Comparison of ENCODE assay signal across 21 cellular contexts in the genomic region with DNA sequence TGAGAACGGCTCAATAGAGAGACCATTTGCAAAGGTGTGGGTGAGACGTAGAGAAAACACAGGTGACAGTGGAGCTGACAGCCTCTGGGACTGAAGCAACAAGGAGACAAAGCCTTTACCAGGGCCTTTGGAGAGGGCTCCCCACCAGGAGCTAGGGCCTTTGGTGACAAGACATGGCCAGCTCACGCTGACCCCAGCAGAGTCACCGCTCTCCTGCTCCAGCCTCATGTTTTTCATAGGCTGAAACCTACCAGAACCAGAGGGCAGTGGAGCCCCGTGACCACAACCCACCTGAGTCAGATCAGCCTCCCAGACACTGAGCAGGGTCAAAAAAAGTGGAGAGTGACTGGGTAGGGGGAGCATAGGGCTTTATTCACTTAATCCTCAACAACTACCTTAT.
DNase-seq lines count a peak whose midpoint lies in the region; ATAC-seq and TF ChIP-seq lines count a peak whose summit lies in the region.
"Had no signal": no experiment of that assay in that cellular context is flagged by ENCODE, and none has a peak within 500 bp of the region (broad histone marks: within the 10 kb centered on the region; RNA-seq: fewer than 3 reads in every experiment).

No MANE protein-coding gene starts in this region.

- H3K36me3 Mint-ChIP-seq in natural killer cell treated with Interleukin-12 subunit alpha and Interleukin-12 subunit beta and Interleukin-15 and Interleukin-18, amount 100 ng/mL, for 72 hours, result no peaks in the 10 kb centered on the region
- no peaks in the 10 kb centered on the region for H3K36me3 Mint-ChIP-seq in natural killer cell
- H3K36me3 Mint-ChIP-seq in stimulated activated naive CD8-positive, alpha-beta T cell treated with anti-CD3 and anti-CD28 coated beads, Interleukin-15, Interleukin-2, amounts not matched to agents 100 ng/mL and 50 ng/mL, for 24 hours (ENCODE audit: low read depth), result no peaks in the 10 kb centered on the region

- intact Hi-C loops in natural killer cell (cut with micrococcal nuclease), result no loop called here
- intact Hi-C loops in dorsolateral prefrontal cortex (cut with DNase I), result no loop called here

- H3K27ac Mint-ChIP-seq in natural killer cell treated with Interleukin-12 subunit alpha and Interleukin-12 subunit beta and Interleukin-15 and Interleukin-18, amount 100 ng/mL, for 72 hours, result no peak overlapping the region
- H3K27ac Mint-ChIP-seq in natural killer cell, result no peak overlapping the region
- H3K27ac Mint-ChIP-seq in stimulated activated naive CD8-positive, alpha-beta T cell treated with anti-CD3 and anti-CD28 coated beads, Interleukin-15, Interleukin-2, amounts not matched to agents 100 ng/mL and 50 ng/mL, for 24 hours, result peak overlapping the region; percentile 85
- H3K27ac Mint-ChIP-seq: WTC11 had no signal

- no peak for DNase-seq in natural killer cell treated with Interleukin-12 subunit alpha and Interleukin-12 subunit beta and Interleukin-15 and Interleukin-18, amount 100 ng/mL, for 72 hours (ENCODE audit: low spot score)
- no peak for DNase-seq in natural killer cell
- peak; percentile 61 to 64 for DNase-seq in activated T-cell treated with anti-CD3 and anti-CD28 coated beads, Interleukin-2, amount 50 U/mL, for 48 hours
- no peak for DNase-seq in NCI-H2081 (lab: John Stamatoyannopoulos, UW)
- no peak for DNase-seq in dorsolateral prefrontal cortex
- DNase-seq in UCSD-AML1 (lab: John Stamatoyannopoulos, UW; ENCODE audit: unreplicated experiment), result no peak
- DNase-seq: CD8-positive, alpha-beta memory T cell; DMS79 treated with DMSO at 0.1 percent for 48 hours; GOT3; IMR-90; mucosa of descending colon; NCI-H1436 treated with DMSO at 0.1 percent for 48 hours; NCI-H2171 treated with DMSO at 0.1 percent for 48 hours; NCI-H69; SHP77 treated with DMSO at 0.1 percent for 48 hours; stimulated activated naive CD4-positive, alpha-beta T cell had no signal

- ATAC-seq in natural killer cell treated with Interleukin-12 subunit alpha and Interleukin-12 subunit beta and Interleukin-15 and Interleukin-18, amount 100 ng/mL, for 72 hours, result peak; percentile 25 to 42
- ATAC-seq in natural killer cell (no peak), HG02623 (IDR thresholded peaks at IDR 0.05; ENCODE audit: unreplicated experiment) (peak; percentile 39)
- ATAC-seq: mucosa of descending colon, WTC11 had no signal

- no peak overlapping the region for H3K4me3 ChIP-seq in dorsolateral prefrontal cortex
- H3K4me3 ChIP-seq: cardiac muscle cell, mucosa of descending colon, tibial nerve had no signal

- peaks cover 9 to 14% of the 10 kb centered on the region in 2 donors for H3K4me1 Mint-ChIP-seq in natural killer cell treated with Interleukin-12 subunit alpha and Interleukin-12 subunit beta and Interleukin-15 and Interleukin-18, amount 100 ng/mL, for 72 hours (ENCODE audit: low read depth in 2 of 2)
- peaks cover 4 to 5% of the 10 kb centered on the region in 2 donors for H3K4me1 Mint-ChIP-seq in natural killer cell
- H3K4me1 Mint-ChIP-seq in stimulated activated naive CD8-positive, alpha-beta T cell treated with anti-CD3 and anti-CD28 coated beads, Interleukin-15, Interleukin-2, amounts not matched to agents 100 ng/mL and 50 ng/mL, for 24 hours (ENCODE audit: low read depth), result peaks cover 62% of the 10 kb centered on the region

- no peak overlapping the region for H3K27ac ChIP-seq in dorsolateral prefrontal cortex
- H3K27ac ChIP-seq: cardiac muscle cell, tibial nerve had no signal

- no peaks in the 10 kb centered on the region for H3K9me3 Mint-ChIP-seq in natural killer cell treated with Interleukin-12 subunit alpha and Interleukin-12 subunit beta and Interleukin-15 and Interleukin-18, amount 100 ng/mL, for 72 hours
- no peaks in the 10 kb centered on the region for H3K9me3 Mint-ChIP-seq in natural killer cell
- H3K9me3 Mint-ChIP-seq in stimulated activated naive CD8-positive, alpha-beta T cell treated with anti-CD3 and anti-CD28 coated beads, Interleukin-15, Interleukin-2, amounts not matched to agents 100 ng/mL and 50 ng/mL, for 24 hours, result no peaks in the 10 kb centered on the region

- peak overlapping the region; percentile 47 for H3K4me3 Mint-ChIP-seq in natural killer cell treated with Interleukin-12 subunit alpha and Interleukin-12 subunit beta and Interleukin-15 and Interleukin-18, amount 100 ng/mL, for 72 hours
- no peak overlapping the region for H3K4me3 Mint-ChIP-seq in natural killer cell
- H3K4me3 Mint-ChIP-seq in stimulated activated naive CD8-positive, alpha-beta T cell treated with anti-CD3 and anti-CD28 coated beads, Interleukin-15, Interleukin-2, amounts not matched to agents 100 ng/mL and 50 ng/mL, for 24 hours, result peak overlapping the region; percentile 23
- H3K4me3 Mint-ChIP-seq: CD8-positive, alpha-beta memory T cell; WTC11 had no signal

- peaks cover 20 to 26% of the 10 kb centered on the region in 2 donors for H3K27me3 Mint-ChIP-seq in natural killer cell treated with Interleukin-12 subunit alpha and Interleukin-12 subunit beta and Interleukin-15 and Interleukin-18, amount 100 ng/mL, for 72 hours
- peaks cover 9 to 12% of the 10 kb centered on the region in 2 donors for H3K27me3 Mint-ChIP-seq in natural killer cell (ENCODE audit: low read depth in 2 of 2)
- peaks cover 18% of the 10 kb centered on the region for H3K27me3 Mint-ChIP-seq in stimulated activated naive CD8-positive, alpha-beta T cell treated with anti-CD3 and anti-CD28 coated beads, Interleukin-15, Interleukin-2, amounts not matched to agents 100 ng/mL and 50 ng/mL, for 24 hours

- H3K27me3 ChIP-seq in dorsolateral prefrontal cortex, result peaks cover 0 to 3% (median 0%) of the 10 kb centered on the region in 45 donors
- H3K27me3 ChIP-seq: cardiac muscle cell, tibial nerve had no signal

- TF ChIP-seq CTCF in natural killer cell (IDR thresholded peaks at IDR 0.05) (no peak), dorsolateral prefrontal cortex (IDR thresholded peaks at IDR 0.05 in 54 of 56, conservative IDR thresholded peaks at IDR 0.05 in 2 of 56; ENCODE audit: low read depth in 1 of 56, partially characterized antibody in 56 of 56) (no peak)

Comparison
In these comparisons a context has a peak if more than half of its experiments do, and no peak if none do; other contexts are left out.
1. ATAC-seq: peak in natural killer cell treated with Interleukin-12 subunit alpha and Interleukin-12 subunit beta and Interleukin-15 and Interleukin-18, amount 100 ng/mL, for 72 hours (2 of 2) and HG02623 (single experiment); none in natural killer cell (0 of 3).
2. DNase-seq: peak in activated T-cell treated with anti-CD3 and anti-CD28 coated beads, Interleukin-2, amount 50 U/mL, for 48 hours (2 of 2); none in natural killer cell treated with Interleukin-12 subunit alpha and Interleukin-12 subunit beta and Interleukin-15 and Interleukin-18, amount 100 ng/mL, for 72 hours (single experiment), natural killer cell (single experiment), NCI-H2081 (0 of 2), dorsolateral prefrontal cortex (0 of 10) and UCSD-AML1 (single experiment).